Comparison of ENCODE assay signal across 20 cellular contexts in the genomic region with DNA sequence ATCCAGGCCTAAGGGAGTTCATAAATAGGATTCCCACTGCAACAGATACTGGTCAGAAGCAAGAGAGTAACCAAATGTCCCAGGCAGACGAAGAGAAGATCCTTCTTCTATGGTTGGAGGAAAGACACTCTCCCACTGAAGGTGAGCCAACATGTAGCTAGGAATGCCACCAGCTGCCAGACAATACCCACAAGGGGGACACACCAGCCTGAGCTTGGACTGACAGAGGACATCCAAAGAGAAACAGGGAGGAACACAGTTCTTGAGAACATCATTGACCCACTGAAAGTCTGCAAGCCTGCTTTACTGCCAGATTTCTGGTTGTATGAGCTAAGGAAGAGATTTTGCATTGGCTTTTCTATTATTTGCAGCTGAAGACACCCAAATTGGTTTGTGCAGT.
"Had no signal": no experiment of that assay in that cellular context is flagged by ENCODE, and none has a peak within 500 bp of the region (broad histone marks: within the 10 kb centered on the region; RNA-seq: fewer than 3 reads in every experiment).

No MANE protein-coding gene starts in this region.

- H3K4me1 Mint-ChIP-seq: T-cell had no signal

- H3K36me3 Mint-ChIP-seq: T-cell had no signal

- H3K27ac Mint-ChIP-seq: T-cell had no signal

- H3K4me2 ChIP-seq: SK-N-SH had no signal

- H3K27ac ChIP-seq: HL-60, RWPE1 had no signal

- DNase-seq: IMR-90, Kasumi-1, KG1, MM.1S, NCI-H1092 treated with DMSO at 0.1 percent for 48 hours, NCI-H1436, NCI-H187, NCI-H2029, NCI-H2081 treated with DMSO at 0.1 percent for 48 hours, NCI-H2171, NCI-H345, NCI-H446 treated with DMSO at 0.1 percent for 48 hours, NCI-H510A treated with DMSO at 0.1 percent for 48 hours, NCI-H526, SHP77, SK-N-SH, SW 1271, T-cell had no signal

- H3K4me3 Mint-ChIP-seq: T-cell had no signal

- H3K9me2 ChIP-seq: SK-N-SH had no signal

- H3K9ac ChIP-seq: SK-N-SH had no signal
